In genomic region chr1:7669559-7670208, GRCh38 we compare ENCODE assay signal across 1 cellular context.
A peak's percentile ranks its signal among the peaks of the same experiment; 100 is the strongest.
TF ChIP-seq lines count a peak whose summit lies in the region.

No MANE protein-coding gene starts in this region.

TF ChIP-seq in HepG2, 621 proteins besides CTCF, POLR2A, EP300 and RAD21 (continued from another document and continues in another):
- no peak for TF ChIP-seq TFE3 (CRISPR knock-in tag; IDR thresholded peaks at IDR 0.05)
- 0 out of 2 replicates have a peak, but pooled peaks have one; percentile 37 for TF ChIP-seq ZNF724P (CRISPR knock-in tag; IDR thresholded peaks at IDR 0.05; ENCODE audit: borderline replicate concordance)
- TF ChIP-seq ATF6 (CRISPR knock-in tag; conservative IDR thresholded peaks at IDR 0.05) = no peak
- TF ChIP-seq IKZF5 (CRISPR knock-in tag; IDR thresholded peaks at IDR 0.05) = no peak
- no peak for TF ChIP-seq ATM (IDR thresholded peaks at IDR 0.05; ENCODE audit: borderline replicate concordance)
- TF ChIP-seq ZNF318 (CRISPR knock-in tag; IDR thresholded peaks at IDR 0.05) = no peak
- TF ChIP-seq SMARCE1 (IDR thresholded peaks at IDR 0.05; ENCODE audit: borderline replicate concordance) = no peak
- TF ChIP-seq SOX6 (IDR thresholded peaks at IDR 0.05) = no peak
- TF ChIP-seq SOX6 (CRISPR knock-in tag; IDR thresholded peaks at IDR 0.05) = no peak
- TF ChIP-seq MXI1 (IDR thresholded peaks at IDR 0.05; ENCODE audit: borderline replicate concordance, low read depth, low read length) = no peak
- TF ChIP-seq SOX5 (CRISPR knock-in tag; IDR thresholded peaks at IDR 0.05; ENCODE audit: borderline replicate concordance) = no peak
- TF ChIP-seq GABPB1 (CRISPR knock-in tag; IDR thresholded peaks at IDR 0.05) = 0 out of 2 replicates have a peak, but pooled peaks have one; percentile 25
- TF ChIP-seq ZNF274 (CRISPR knock-in tag; IDR thresholded peaks at IDR 0.05) = 0 out of 2 replicates have a peak, but pooled peaks have one; percentile 53
- TF ChIP-seq SAP130 (CRISPR knock-in tag; IDR thresholded peaks at IDR 0.05; ENCODE audit: low read depth) = no peak
- peak; percentile 10; the same call in 1 of the 2 replicates for TF ChIP-seq SALL1 (CRISPR knock-in tag; IDR thresholded peaks at IDR 0.05)
- no peak for TF ChIP-seq ZNF614 (CRISPR knock-in tag; IDR thresholded peaks at IDR 0.05; ENCODE audit: borderline replicate concordance)
- no peak for TF ChIP-seq ZNF781 (CRISPR knock-in tag; IDR thresholded peaks at IDR 0.05; ENCODE audit: borderline replicate concordance, not compliant biosample characterization)
- TF ChIP-seq ZBTB8A (CRISPR knock-in tag; IDR thresholded peaks at IDR 0.05; ENCODE audit: borderline replicate concordance, low read depth) = no peak
- no peak for TF ChIP-seq MEIS1 (CRISPR knock-in tag; IDR thresholded peaks at IDR 0.05; ENCODE audit: borderline replicate concordance)
- TF ChIP-seq SUZ12 (IDR thresholded peaks at IDR 0.05; ENCODE audit: low read depth, low read length) = no peak
- no peak for TF ChIP-seq ZFP36 (IDR thresholded peaks at IDR 0.05; ENCODE audit: borderline replicate concordance, low read depth, low read length, partially characterized antibody)
- no peak for TF ChIP-seq ZNF570 (CRISPR knock-in tag; IDR thresholded peaks at IDR 0.05; ENCODE audit: borderline replicate concordance)
- TF ChIP-seq POLR2AphosphoS2 (IDR thresholded peaks at IDR 0.05; ENCODE audit: low read depth, low read length) = no peak
- TF ChIP-seq DZIP1 (CRISPR knock-in tag; IDR thresholded peaks at IDR 0.05) = no peak
- TF ChIP-seq ZNF615 (CRISPR knock-in tag; IDR thresholded peaks at IDR 0.05; ENCODE audit: borderline replicate concordance) = no peak
- no peak for TF ChIP-seq CHCHD3 (CRISPR knock-in tag; IDR thresholded peaks at IDR 0.05)
- TF ChIP-seq FOXK2 (IDR thresholded peaks at IDR 0.05) = no peak
- TF ChIP-seq REL (CRISPR knock-in tag; conservative IDR thresholded peaks at IDR 0.05) = no peak
- peak; percentile 3 for TF ChIP-seq HNRNPLL (IDR thresholded peaks at IDR 0.05; ENCODE audit: low read depth, low read length, poor library complexity, severe bottlenecking)
- no peak for TF ChIP-seq ZNF576 (CRISPR knock-in tag; IDR thresholded peaks at IDR 0.05)
- no peak for TF ChIP-seq ZNF343 (CRISPR knock-in tag; IDR thresholded peaks at IDR 0.05)
- no peak for TF ChIP-seq ZBED4 (CRISPR knock-in tag; IDR thresholded peaks at IDR 0.05; ENCODE audit: borderline replicate concordance)
- no peak for TF ChIP-seq HDAC2 (CRISPR knock-in tag; IDR thresholded peaks at IDR 0.05)
- no peak for TF ChIP-seq MED13 (CRISPR knock-in tag; IDR thresholded peaks at IDR 0.05)
- no peak for TF ChIP-seq PAX8 (CRISPR knock-in tag; IDR thresholded peaks at IDR 0.05; ENCODE audit: borderline replicate concordance)
- TF ChIP-seq KDM3A (CRISPR knock-in tag; IDR thresholded peaks at IDR 0.05; ENCODE audit: low read depth) = 0 out of 2 replicates have a peak, but pooled peaks have one; percentile 59
- TF ChIP-seq ZNF326 (CRISPR knock-in tag; IDR thresholded peaks at IDR 0.05; ENCODE audit: borderline replicate concordance) = no peak
